ENCODE assay signal across 34 cellular contexts in genomic region chr6:79101164-79101563, GRCh38.
"Had no signal": no experiment of that assay in that cellular context is flagged by ENCODE, and none has a peak within 500 bp of the region (broad histone marks: within the 10 kb centered on the region; RNA-seq: fewer than 3 reads in every experiment).

No MANE protein-coding gene starts in this region.

- DNase-seq: Karpas-422, Kasumi-1, MG63, MM.1S, MV-4-11, NCI-H1048, NCI-H1092, NCI-H1092 treated with DMSO at 0.1 percent for 48 hours, NCI-H1105, NCI-H1105 treated with DMSO at 0.1 percent for 48 hours, NCI-H1417, NCI-H1417 treated with DMSO at 0.1 percent for 48 hours, NCI-H1436, NCI-H1436 treated with DMSO at 0.1 percent for 48 hours, NCI-H146, NCI-H1694, NCI-H1694 treated with DMSO at 0.1 percent for 48 hours, NCI-H187, NCI-H187 treated with DMSO at 0.1 percent for 48 hours, NCI-H1930, NCI-H2029, NCI-H2029 treated with DMSO at 0.1 percent for 48 hours, NCI-H2081, NCI-H2081 treated with DMSO at 0.1 percent for 48 hours, NCI-H2107, NCI-H2171, NCI-H2171 treated with DMSO at 0.1 percent for 48 hours, NCI-H2227 treated with DMSO at 0.1 percent for 48 hours, NCI-H226, NCI-H345, NCI-H446, NCI-H446 treated with DMSO at 0.1 percent for 48 hours, NCI-H510A, NCI-H510A treated with DMSO at 0.1 percent for 48 hours had no signal

- H3K27me3 ChIP-seq: MG63 had no signal

- H3K36me3 ChIP-seq: MG63 had no signal

- H3K4me3 ChIP-seq: MG63 had no signal
